In the genomic region with DNA sequence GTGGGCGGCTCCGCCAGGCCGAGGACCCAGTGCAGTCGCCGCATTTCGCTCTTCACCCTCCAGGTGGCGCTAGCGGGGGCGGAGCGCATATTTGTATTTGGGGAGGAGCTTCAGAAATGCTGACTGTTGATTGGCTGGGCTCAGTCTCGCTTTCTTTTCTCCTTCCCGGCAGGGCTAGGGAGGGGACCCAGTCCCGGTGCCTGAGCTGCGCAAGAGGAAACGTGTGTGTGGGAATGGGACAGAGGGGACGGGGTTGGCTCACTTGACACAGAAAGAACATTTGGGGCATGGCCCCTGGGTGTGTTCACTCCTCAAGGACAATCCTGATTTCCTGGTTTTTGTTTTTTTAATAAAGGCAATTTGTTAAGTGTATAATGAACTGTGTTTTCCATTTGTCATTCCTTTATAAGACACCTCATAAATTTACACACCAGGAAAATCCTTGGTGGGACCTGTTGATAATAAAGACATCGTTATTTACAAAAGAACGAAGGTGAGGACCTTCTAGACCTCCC, we compare ENCODE assay signal across 1 cellular context.
TF ChIP-seq lines count a peak whose summit lies in the region.

No MANE protein-coding gene starts in this region.

TF ChIP-seq in liver, 16 proteins besides CTCF, POLR2A, EP300 and RAD21 (continued from another document):
- TF ChIP-seq, protein P1, sequence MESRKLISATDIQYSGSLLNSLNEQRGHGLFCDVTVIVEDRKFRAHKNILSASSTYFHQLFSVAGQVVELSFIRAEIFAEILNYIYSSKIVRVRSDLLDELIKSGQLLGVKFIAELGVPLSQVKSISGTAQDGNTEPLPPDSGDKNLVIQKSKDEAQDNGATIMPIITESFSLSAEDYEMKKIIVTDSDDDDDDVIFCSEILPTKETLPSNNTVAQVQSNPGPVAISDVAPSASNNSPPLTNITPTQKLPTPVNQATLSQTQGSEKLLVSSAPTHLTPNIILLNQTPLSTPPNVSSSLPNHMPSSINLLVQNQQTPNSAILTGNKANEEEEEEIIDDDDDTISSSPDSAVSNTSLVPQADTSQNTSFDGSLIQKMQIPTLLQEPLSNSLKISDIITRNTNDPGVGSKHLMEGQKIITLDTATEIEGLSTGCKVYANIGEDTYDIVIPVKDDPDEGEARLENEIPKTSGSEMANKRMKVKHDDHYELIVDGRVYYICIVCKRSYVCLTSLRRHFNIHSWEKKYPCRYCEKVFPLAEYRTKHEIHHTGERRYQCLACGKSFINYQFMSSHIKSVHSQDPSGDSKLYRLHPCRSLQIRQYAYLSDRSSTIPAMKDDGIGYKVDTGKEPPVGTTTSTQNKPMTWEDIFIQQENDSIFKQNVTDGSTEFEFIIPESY (IDR thresholded peaks at IDR 0.05): peak; percentile 24
- TF ChIP-seq, protein P2, sequence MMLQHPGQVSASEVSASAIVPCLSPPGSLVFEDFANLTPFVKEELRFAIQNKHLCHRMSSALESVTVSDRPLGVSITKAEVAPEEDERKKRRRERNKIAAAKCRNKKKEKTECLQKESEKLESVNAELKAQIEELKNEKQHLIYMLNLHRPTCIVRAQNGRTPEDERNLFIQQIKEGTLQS (IDR thresholded peaks at IDR 0.05): peak; percentile 17
- TF ChIP-seq RXRA (IDR thresholded peaks at IDR 0.05) (peak in 1 of 2 donors; percentile 50), FOXA2 (IDR thresholded peaks at IDR 0.05) (no peak)
- TF ChIP-seq, protein P3, sequence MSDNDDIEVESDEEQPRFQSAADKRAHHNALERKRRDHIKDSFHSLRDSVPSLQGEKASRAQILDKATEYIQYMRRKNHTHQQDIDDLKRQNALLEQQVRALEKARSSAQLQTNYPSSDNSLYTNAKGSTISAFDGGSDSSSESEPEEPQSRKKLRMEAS (IDR thresholded peaks at IDR 0.05): peak; percentile 40
